9 cellular contexts compared by ENCODE assay signal in the genomic region with DNA sequence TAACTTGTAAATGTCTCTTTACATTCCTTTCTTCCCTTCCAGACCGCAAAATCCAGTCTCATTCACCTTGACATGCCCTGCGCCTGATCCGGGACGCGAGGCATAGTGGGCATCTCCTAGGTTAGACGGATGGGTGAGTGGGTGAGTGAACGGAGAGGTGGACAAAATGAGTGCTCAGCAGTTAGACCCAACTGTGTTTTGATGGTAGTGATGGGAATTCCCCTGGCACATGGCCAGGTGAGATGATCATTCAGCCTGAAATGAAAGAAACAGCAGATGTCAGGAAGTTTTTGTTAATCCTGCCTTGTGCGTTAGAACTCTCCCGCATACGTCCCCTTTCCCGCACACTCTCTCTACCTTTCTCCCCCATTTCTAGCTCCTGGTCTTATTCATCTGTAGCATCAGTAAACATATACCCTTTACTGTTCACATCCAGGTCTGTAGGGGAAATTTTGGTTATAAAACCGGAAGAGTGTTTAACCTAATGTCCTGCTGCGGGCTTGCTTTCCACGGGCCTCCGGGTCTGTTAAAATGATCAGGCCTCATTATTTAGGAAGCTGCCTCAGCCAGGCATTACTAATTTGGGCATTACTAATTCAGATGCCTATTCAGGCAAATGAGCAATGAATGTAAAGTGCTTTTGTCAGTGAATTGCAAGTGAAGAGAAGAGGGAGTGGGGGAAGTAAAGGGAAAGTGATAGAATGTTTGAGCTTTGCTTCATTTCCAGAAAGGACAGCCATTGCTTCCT.
DNase-seq lines count a peak whose midpoint lies in the region; ATAC-seq and TF ChIP-seq lines count a peak whose summit lies in the region.
"Had no signal": no experiment of that assay in that cellular context is flagged by ENCODE, and none has a peak within 500 bp of the region (broad histone marks: within the 10 kb centered on the region; RNA-seq: fewer than 3 reads in every experiment).

No MANE protein-coding gene starts in this region.

- no peak for TF ChIP-seq CTCF in esophagus muscularis mucosa (IDR thresholded peaks at IDR 0.05)

- H3K4me3 ChIP-seq in esophagus muscularis mucosa: no peak overlapping the region

- ATAC-seq in GM18873 (IDR thresholded peaks at IDR 0.05; ENCODE audit: low FRiP score, unreplicated experiment) (peak; percentile 44), HG03442 (IDR thresholded peaks at IDR 0.05; ENCODE audit: unreplicated experiment) (peak; percentile 52)

- no peaks in the 10 kb centered on the region for H3K36me3 ChIP-seq in esophagus muscularis mucosa

- no peaks in the 10 kb centered on the region for H3K27me3 ChIP-seq in esophagus muscularis mucosa

- intact Hi-C loops in esophagus muscularis mucosa (cut with DNase I) (no loop called here), posterior vena cava (cut with DNase I) (no loop called here)

- no peak for TF ChIP-seq POLR2A in esophagus muscularis mucosa (IDR thresholded peaks at IDR 0.05; ENCODE audit: low read depth)

- WGBS in esophagus muscularis mucosa: 49% methylated on average over 15 of the region's 15 CpGs

- H3K27ac ChIP-seq in esophagus muscularis mucosa (replicated peaks in 1 of 4): peak overlapping the region; percentile 53 to 73 (median 71)
- H3K27ac ChIP-seq: VCaP had no signal

- TF ChIP-seq EP300 in esophagus muscularis mucosa (IDR thresholded peaks at IDR 0.05): peak; percentile 30

- peak; percentile 26 to 44 for DNase-seq in activated CD4-positive, alpha-beta T cell treated with anti-CD3 and anti-CD28 coated beads, Interleukin-2, amount 50 U/mL, for 24 hours (ENCODE audit: low read depth in 1 of 2, low spot score in 1 of 2)
- DNase-seq in esophagus muscularis mucosa (ENCODE audit: extremely low spot score) (no peak), ecto neural progenitor cell (ENCODE audit: low spot score) (no peak), MV-4-11 (lab: John Stamatoyannopoulos, UW) (no peak), posterior vena cava (ENCODE audit: low spot score) (no peak)
- peak; percentile 43 for DNase-seq in stimulated activated CD4-positive, alpha-beta T cell treated with anti-CD3 and anti-CD28 coated beads, Interleukin-2, amount 100 ng/mL, for 4 hours (ENCODE audit: low read depth)

- H3K9me3 ChIP-seq in esophagus muscularis mucosa: no peaks in the 10 kb centered on the region

- peaks cover 14 to 78% (median 64%) of the 10 kb centered on the region in 4 donors for H3K4me1 ChIP-seq in esophagus muscularis mucosa

Comparison
In these comparisons a context has a peak if more than half of its experiments do, and no peak if none do; other contexts are left out.
1. DNase-seq: peak in activated CD4-positive, alpha-beta T cell treated with anti-CD3 and anti-CD28 coated beads, Interleukin-2, amount 50 U/mL, for 24 hours (2 of 2) and stimulated activated CD4-positive, alpha-beta T cell treated with anti-CD3 and anti-CD28 coated beads, Interleukin-2, amount 100 ng/mL, for 4 hours (single experiment); none in esophagus muscularis mucosa (single experiment), ecto neural progenitor cell (single experiment), MV-4-11 (single experiment) and posterior vena cava (single experiment).